ENCODE assay signal across 13 cellular contexts in genomic region chr5:140293091-140293996, GRCh38. TPM values are rescaled to one million over a fixed set of nuclear protein-coding genes. Genes with fewer than 3 reads are reported as not detected.
A peak's percentile ranks its signal among the peaks of the same experiment; 100 is the strongest.
DNase-seq lines count a peak whose midpoint lies in the region; ATAC-seq and TF ChIP-seq lines count a peak whose summit lies in the region.
"Had no signal": no experiment of that assay in that cellular context is flagged by ENCODE, and none has a peak within 500 bp of the region (broad histone marks: within the 10 kb centered on the region; RNA-seq: fewer than 3 reads in every experiment).

No MANE protein-coding gene starts in this region.

- WGBS in liver: 45% methylated on average over 5 of the region's 5 CpGs
- 28 to 36% methylated on average over 5 of the region's 5 CpGs for WGBS in tibial nerve, 2 donors

- H3K4me1 Mint-ChIP-seq in activated T-cell treated with anti-CD3 and anti-CD28 coated beads, Interleukin-2, amount 50 U/mL, for 24 hours (ENCODE audit: low read depth): peaks cover 69% of the 10 kb centered on the region

- H3K9me3 Mint-ChIP-seq in activated T-cell treated with anti-CD3 and anti-CD28 coated beads, Interleukin-2, amount 50 U/mL, for 24 hours: no peaks in the 10 kb centered on the region
- H3K9me3 Mint-ChIP-seq: nephron, T-cell had no signal

- H3K4me3 Mint-ChIP-seq in activated T-cell treated with anti-CD3 and anti-CD28 coated beads, Interleukin-2, amount 50 U/mL, for 24 hours: no peak overlapping the region
- H3K4me3 Mint-ChIP-seq: nephron had no signal

- H3K27ac Mint-ChIP-seq in activated T-cell treated with anti-CD3 and anti-CD28 coated beads, Interleukin-2, amount 50 U/mL, for 24 hours: peak overlapping the region; percentile 3

- peaks cover 27% of the 10 kb centered on the region for H3K36me3 Mint-ChIP-seq in activated T-cell treated with anti-CD3 and anti-CD28 coated beads, Interleukin-2, amount 50 U/mL, for 24 hours (ENCODE audit: low read depth)

- no peaks in the 10 kb centered on the region for H3K9me3 ChIP-seq in liver (ENCODE audit: control insufficient read depth in 4 of 4, low read length in 3 of 4)
- no peaks in the 10 kb centered on the region for H3K9me3 ChIP-seq in tibial nerve

- TF ChIP-seq EP300 in tibial nerve (IDR thresholded peaks at IDR 0.05): peak in 1 of 2 donors; percentile 55

- no peaks in the 10 kb centered on the region for H3K27me3 Mint-ChIP-seq in activated T-cell treated with anti-CD3 and anti-CD28 coated beads, Interleukin-2, amount 50 U/mL, for 24 hours
- H3K27me3 Mint-ChIP-seq: T-cell had no signal

- TF ChIP-seq RAD21 in liver (IDR thresholded peaks at IDR 0.05): peak in 1 of 2 donors; percentile 3

- DNase-seq in activated T-cell treated with anti-CD3 and anti-CD28 coated beads, Interleukin-2, amount 50 U/mL, for 24 hours: no peak
- DNase-seq in activated T-cell treated with anti-CD3 and anti-CD28 coated beads for 4 hours (no peak), cardiac fibroblast (ENCODE audit: low read depth in 2 of 2) (peak; percentile 58 to 75), tibial nerve (ENCODE audit: low spot score in 2 of 2) (no peak), NCI-H128 (lab: John Stamatoyannopoulos, UW; ENCODE audit: unreplicated experiment) (no peak), NCI-H1092 treated with DMSO at 0.1 percent for 48 hours (lab: John Stamatoyannopoulos, UW) (no peak)
- DNase-seq: activated T-cell treated with anti-CD3 and anti-CD28 coated beads, Interleukin-2, amount 50 U/mL, for 48 hours; foreskin keratinocyte; NCI-H2081 treated with DMSO at 0.1 percent for 48 hours; T-cell had no signal

- TF ChIP-seq POLR2A in tibial nerve (IDR thresholded peaks at IDR 0.05): peak in 1 of 2 donors; percentile 20

- no peak overlapping the region for H3K4me3 ChIP-seq in cardiac fibroblast (replicated peaks in 1 of 2; ENCODE audit: low read depth in 2 of 2, low read length in 2 of 2)
- no peak overlapping the region for H3K4me3 ChIP-seq in liver (ENCODE audit: low read depth in 1 of 3, low read length in 3 of 3)
- H3K4me3 ChIP-seq in tibial nerve: no peak overlapping the region

- ATAC-seq in GM18861 (IDR thresholded peaks at IDR 0.05; ENCODE audit: unreplicated experiment): no peak
- ATAC-seq: foreskin keratinocyte had no signal

- H3K4me1 ChIP-seq in liver (ENCODE audit: control insufficient read depth in 4 of 4, insufficient read depth in 4 of 4, low read length in 3 of 4): peaks cover 0 to 7% (median 4%) of the 10 kb centered on the region in 4 donors
- peaks cover 0 to 79% (median 26%) of the 10 kb centered on the region in 4 donors for H3K4me1 ChIP-seq in tibial nerve

- H3K27ac ChIP-seq in liver (ENCODE audit: low read depth in 1 of 2, low read length in 2 of 2) (peak overlapping the region; percentile 1 to 16), tibial nerve (peak overlapping the region; percentile 51 to 85 (median 72))
- H3K27ac ChIP-seq: foreskin keratinocyte had no signal

- TF ChIP-seq CTCF in cardiac fibroblast (IDR thresholded peaks at IDR 0.05; ENCODE audit: low read depth, low read length) (no peak), liver (IDR thresholded peaks at IDR 0.05; ENCODE audit: low read depth, low read length, missing input control) (no peak), tibial nerve (IDR thresholded peaks at IDR 0.05) (no peak)

- no peak overlapping the region for H3K9ac ChIP-seq in liver (ENCODE audit: low read depth in 1 of 2, low read length in 2 of 2)

- H3K36me3 ChIP-seq in liver (ENCODE audit: control insufficient read depth in 4 of 4, insufficient read depth in 3 of 4, low read depth in 1 of 4, low read length in 3 of 4) (peaks cover 0 to 2% (median 0%) of the 10 kb centered on the region in 4 donors), tibial nerve (peaks cover 0 to 2% (median 0%) of the 10 kb centered on the region in 3 donors)

- H3K27me3 ChIP-seq in liver (ENCODE audit: control insufficient read depth in 4 of 4, insufficient read depth in 4 of 4, low read length in 3 of 4) (no peaks in the 10 kb centered on the region), tibial nerve (no peaks in the 10 kb centered on the region)
- H3K27me3 ChIP-seq: foreskin keratinocyte had no signal

TF ChIP-seq in liver, 16 proteins besides CTCF, POLR2A, EP300 and RAD21:
- TF ChIP-seq SP1 (IDR thresholded peaks at IDR 0.05) (no peak), FOXA2 (IDR thresholded peaks at IDR 0.05) (no peak), NR2F2 (IDR thresholded peaks at IDR 0.05) (no peak), JUND (IDR thresholded peaks at IDR 0.05) (peak in 1 of 2 donors; percentile 16)
TF ChIP-seq in liver: peak in this region for 1.

RNA-seq across cellular contexts. Expression of gene PFDN1, which starts 9.6 kb away (rescaled TPM):
- total RNA-seq in liver (10 to 100 TPM; 14.0 to 21.8 TPM), tibial nerve (100 to 1,000 TPM in 3 of 4 donors, 10 to 100 TPM in 1; 98.2 to 146 (median 109) TPM)
- polyA plus RNA-seq in liver: 10 to 100 TPM; 19.6 to 30.8 TPM

RNA-seq across cellular contexts. Expression of gene HBEGF, which starts 53.1 kb away (rescaled TPM):
- total RNA-seq in liver (1 to 10 TPM in 1 of 2 donors, under 1 TPM in 1; 0.65 to 1.0 TPM), tibial nerve (10 to 100 TPM; 27.1 to 30.9 (median 27.8) TPM)
- under 1 TPM; 0.60 to 0.90 TPM for polyA plus RNA-seq in liver

Comparison
In these comparisons a context has a peak if more than half of its experiments do, and no peak if none do; other contexts are left out.
1. DNase-seq: peak in cardiac fibroblast (2 of 2); none in activated T-cell treated with anti-CD3 and anti-CD28 coated beads, Interleukin-2, amount 50 U/mL, for 24 hours (single experiment), activated T-cell treated with anti-CD3 and anti-CD28 coated beads for 4 hours (single experiment), tibial nerve (0 of 2), NCI-H128 (single experiment) and NCI-H1092 treated with DMSO at 0.1 percent for 48 hours (single experiment).
2. RNA of gene PFDN1, which starts 9.6 kb away (total RNA-seq): 98.2 to 146 TPM in tibial nerve; 14.0 to 21.8 TPM in liver; every median in the first group is over 4 times any median in the second.
3. RNA of gene HBEGF, which starts 53.1 kb away (total RNA-seq): 27.1 to 30.9 TPM in tibial nerve; 0.65 to 1.0 TPM in liver; every median in the first group is over 10 times any median in the second.